Comparison of ENCODE assay signal across 35 cellular contexts in genomic region chr2:194725169-194725568, GRCh38.
"Had no signal": no experiment of that assay in that cellular context is flagged by ENCODE, and none has a peak within 500 bp of the region (broad histone marks: within the 10 kb centered on the region; RNA-seq: fewer than 3 reads in every experiment).

No MANE protein-coding gene starts in this region.

- H3K9me3 ChIP-seq: adrenal gland, body of pancreas, colonic mucosa, esophagus muscularis mucosa, gastroesophageal sphincter had no signal

- H3K4me3 Mint-ChIP-seq: activated B cell treated with CpG ODN at 0.5 μM for 24 hours; activated CD4-positive, alpha-beta memory T cell treated with anti-CD3 and anti-CD28 coated beads for 36 hours; activated CD4-positive, alpha-beta T cell treated with anti-CD3 and anti-CD28 coated beads for 36 hours; activated CD4-positive, alpha-beta T cell treated with anti-CD3 and anti-CD28 coated beads, Interleukin-2, amount 10 ng/mL, durations not matched to agents 24 days and 14 days; activated CD8-positive, alpha-beta memory T cell treated with anti-CD3 and anti-CD28 coated beads, Interleukin-2, amount 10 ng/mL, durations not matched to agents 7 days and 5 days; activated CD8-positive, alpha-beta T cell treated with anti-CD3 and anti-CD28 coated beads, Interleukin-2, amount 10 ng/mL, durations not matched to agents 7 days and 5 days; activated naive CD4-positive, alpha-beta T cell treated with anti-CD3 and anti-CD28 coated beads for 36 hours; activated naive CD4-positive, alpha-beta T cell treated with anti-CD3 and anti-CD28 coated beads, Interleukin-2, amount 50 U/mL, for 24 hours; activated naive CD8-positive, alpha-beta T cell treated with anti-CD3 and anti-CD28 coated beads for 36 hours; activated naive CD8-positive, alpha-beta T cell treated with anti-CD3 and anti-CD28 coated beads, Interleukin-2, amount 50 U/mL, for 24 hours; activated T-helper 1 cell treated with anti-CD3 and anti-CD28 coated beads, Interleukin-12 subunit alpha, Interleukin-12 subunit beta, Interleukin-2, Interleukin-4 antibody, amounts not matched to agents 30 ng/mL and 10 ng/mL and 1 ng/mL, durations not matched to agents 14 hours and 24 hours and 36 hours; T-cell; T-helper 1 cell treated with Interleukin-12 subunit alpha and Interleukin-12 subunit beta and Interleukin-4 antibody, amounts not matched to agents 30 μg/mL and 1 μg/mL, for 36 hours; T-helper 2 cell treated with Interferon-gamma antibody and Interleukin-4, amounts not matched to agents 5 μg/mL and 100 μg/mL, for 36 hours had no signal

- H3K36me3 Mint-ChIP-seq: activated CD4-positive, alpha-beta memory T cell treated with anti-CD3 and anti-CD28 coated beads for 36 hours; activated CD8-positive, alpha-beta memory T cell treated with anti-CD3 and anti-CD28 coated beads, Interleukin-2, amount 10 ng/mL, durations not matched to agents 7 days and 5 days; activated naive CD4-positive, alpha-beta T cell treated with anti-CD3 and anti-CD28 coated beads, Interleukin-2, amount 50 U/mL, for 24 hours; activated naive CD8-positive, alpha-beta T cell treated with anti-CD3 and anti-CD28 coated beads for 36 hours; T-cell had no signal

- H3K27me3 ChIP-seq: adrenal gland, body of pancreas, cardiac muscle cell, colonic mucosa, esophagus muscularis mucosa, gastroesophageal sphincter, heart right ventricle had no signal

- H3K9me3 Mint-ChIP-seq: activated B cell treated with CpG ODN at 0.5 μM for 24 hours; activated CD4-positive, alpha-beta memory T cell treated with anti-CD3 and anti-CD28 coated beads for 36 hours; activated CD4-positive, alpha-beta T cell treated with anti-CD3 and anti-CD28 coated beads, Interleukin-2, amount 10 ng/mL, durations not matched to agents 24 days and 14 days; activated naive CD4-positive, alpha-beta T cell treated with anti-CD3 and anti-CD28 coated beads for 36 hours; activated naive CD4-positive, alpha-beta T cell treated with anti-CD3 and anti-CD28 coated beads, Interleukin-2, amount 50 U/mL, for 24 hours; activated naive CD8-positive, alpha-beta T cell treated with anti-CD3 and anti-CD28 coated beads for 36 hours; activated naive CD8-positive, alpha-beta T cell treated with anti-CD3 and anti-CD28 coated beads, Interleukin-2, amount 50 U/mL, for 24 hours; activated T-helper 1 cell treated with anti-CD3 and anti-CD28 coated beads, Interleukin-12 subunit alpha, Interleukin-12 subunit beta, Interleukin-2, Interleukin-4 antibody, amounts not matched to agents 30 ng/mL and 10 ng/mL and 1 ng/mL, durations not matched to agents 14 hours and 24 hours and 36 hours; activated T-helper 2 cell treated with anti-CD3 and anti-CD28 coated beads, Interferon-gamma antibody, Interleukin-2, Interleukin-4, amounts not matched to agents 10 μg/mL and 5 μg/mL and 100 μg/mL, durations not matched to agents 14 hours and 24 hours and 36 hours; T-cell; T-helper 1 cell treated with Interleukin-12 subunit alpha and Interleukin-12 subunit beta and Interleukin-4 antibody, amounts not matched to agents 30 μg/mL and 1 μg/mL, for 36 hours; T-helper 2 cell treated with Interferon-gamma antibody and Interleukin-4, amounts not matched to agents 5 μg/mL and 100 μg/mL, for 36 hours had no signal

- H3K36me3 ChIP-seq: adrenal gland, cardiac muscle cell, colonic mucosa, esophagus muscularis mucosa, gastroesophageal sphincter, heart right ventricle, WERI-Rb-1 had no signal

- DNase-seq: activated B cell treated with CpG ODN at 0.5 μM for 24 hours; activated CD4-positive, alpha-beta memory T cell treated with anti-CD3 and anti-CD28 coated beads for 36 hours; activated CD4-positive, alpha-beta T cell treated with anti-CD3 and anti-CD28 coated beads for 36 hours; activated CD4-positive, alpha-beta T cell treated with anti-CD3 and anti-CD28 coated beads, Interleukin-2, amount 10 ng/mL, durations not matched to agents 24 days and 14 days; activated CD8-positive, alpha-beta memory T cell treated with anti-CD3 and anti-CD28 coated beads, Interleukin-2, amount 10 ng/mL, durations not matched to agents 7 days and 5 days; activated CD8-positive, alpha-beta memory T cell treated with anti-CD3 and anti-CD28 coated beads, Interleukin-2, amount 50 U/mL, for 4 hours; activated CD8-positive, alpha-beta T cell treated with anti-CD3 and anti-CD28 coated beads, Interleukin-2, amount 10 ng/mL, durations not matched to agents 7 days and 5 days; activated effector memory CD4-positive, alpha-beta T cell treated with anti-CD3 and anti-CD28 coated beads, Interleukin-2, amount 50 U/mL, for 16 hours; activated naive CD4-positive, alpha-beta T cell treated with anti-CD3 and anti-CD28 coated beads for 36 hours; activated naive CD8-positive, alpha-beta T cell treated with anti-CD3 and anti-CD28 coated beads for 36 hours; activated naive CD8-positive, alpha-beta T cell treated with anti-CD3 and anti-CD28 coated beads, Interleukin-2, amount 50 U/mL, for 24 hours; activated T-cell treated with anti-CD3 and anti-CD28 coated beads, Interleukin-2, amount 50 U/mL, for 1 hour; activated T-cell treated with anti-CD3 and anti-CD28 coated beads, Interleukin-2, amount 50 U/mL, for 48 hours; adrenal gland; amygdala; aorta; body of pancreas; central memory CD4-positive, alpha-beta T cell; cerebellar nuclear complex; colonic mucosa; effector CD8-positive, alpha-beta T cell; foreskin melanocyte; heart right ventricle; T-cell; T1000; WERI-Rb-1 had no signal

- H3K27ac Mint-ChIP-seq: activated B cell treated with CpG ODN at 0.5 μM for 24 hours; activated CD4-positive, alpha-beta memory T cell treated with anti-CD3 and anti-CD28 coated beads for 36 hours; activated CD4-positive, alpha-beta T cell treated with anti-CD3 and anti-CD28 coated beads for 36 hours; activated CD4-positive, alpha-beta T cell treated with anti-CD3 and anti-CD28 coated beads, Interleukin-2, amount 10 ng/mL, durations not matched to agents 24 days and 14 days; activated CD8-positive, alpha-beta memory T cell treated with anti-CD3 and anti-CD28 coated beads, Interleukin-2, amount 10 ng/mL, durations not matched to agents 7 days and 5 days; activated CD8-positive, alpha-beta T cell treated with anti-CD3 and anti-CD28 coated beads, Interleukin-2, amount 10 ng/mL, durations not matched to agents 7 days and 5 days; activated naive CD4-positive, alpha-beta T cell treated with anti-CD3 and anti-CD28 coated beads for 36 hours; activated naive CD4-positive, alpha-beta T cell treated with anti-CD3 and anti-CD28 coated beads, Interleukin-2, amount 50 U/mL, for 24 hours; activated naive CD8-positive, alpha-beta T cell treated with anti-CD3 and anti-CD28 coated beads for 36 hours; activated naive CD8-positive, alpha-beta T cell treated with anti-CD3 and anti-CD28 coated beads, Interleukin-2, amount 50 U/mL, for 24 hours; activated T-helper 1 cell treated with anti-CD3 and anti-CD28 coated beads, Interleukin-12 subunit alpha, Interleukin-12 subunit beta, Interleukin-2, Interleukin-4 antibody, amounts not matched to agents 30 ng/mL and 10 ng/mL and 1 ng/mL, durations not matched to agents 14 hours and 24 hours and 36 hours; activated T-helper 2 cell treated with anti-CD3 and anti-CD28 coated beads, Interferon-gamma antibody, Interleukin-2, Interleukin-4, amounts not matched to agents 10 μg/mL and 5 μg/mL and 100 μg/mL, durations not matched to agents 14 hours and 24 hours and 36 hours; T-cell; T-helper 1 cell treated with Interleukin-12 subunit alpha and Interleukin-12 subunit beta and Interleukin-4 antibody, amounts not matched to agents 30 μg/mL and 1 μg/mL, for 36 hours; T-helper 2 cell treated with Interferon-gamma antibody and Interleukin-4, amounts not matched to agents 5 μg/mL and 100 μg/mL, for 36 hours had no signal

- H3K4me1 Mint-ChIP-seq: activated B cell treated with CpG ODN at 0.5 μM for 24 hours; activated CD4-positive, alpha-beta T cell treated with anti-CD3 and anti-CD28 coated beads for 36 hours; activated CD4-positive, alpha-beta T cell treated with anti-CD3 and anti-CD28 coated beads, Interleukin-2, amount 10 ng/mL, durations not matched to agents 24 days and 14 days; activated CD8-positive, alpha-beta memory T cell treated with anti-CD3 and anti-CD28 coated beads, Interleukin-2, amount 10 ng/mL, durations not matched to agents 7 days and 5 days; activated naive CD4-positive, alpha-beta T cell treated with anti-CD3 and anti-CD28 coated beads, Interleukin-2, amount 50 U/mL, for 24 hours; activated naive CD8-positive, alpha-beta T cell treated with anti-CD3 and anti-CD28 coated beads for 36 hours; activated naive CD8-positive, alpha-beta T cell treated with anti-CD3 and anti-CD28 coated beads, Interleukin-2, amount 50 U/mL, for 24 hours; T-cell had no signal

- H3K4me1 ChIP-seq: body of pancreas, colonic mucosa, esophagus muscularis mucosa, gastroesophageal sphincter, heart right ventricle had no signal

- H3K4me3 ChIP-seq: adrenal gland, body of pancreas, cardiac muscle cell, colonic mucosa, esophagus muscularis mucosa, gastroesophageal sphincter, heart right ventricle had no signal

- ATAC-seq: activated CD4-positive, alpha-beta T cell treated with anti-CD3 and anti-CD28 coated beads for 36 hours; activated CD4-positive, CD25-positive, alpha-beta regulatory T cell treated with anti-CD3 and anti-CD28 coated beads, Interleukin-2, amount 50 U/mL, for 24 hours; activated CD8-positive, alpha-beta memory T cell treated with anti-CD3 and anti-CD28 coated beads, Interleukin-2, amount 10 ng/mL, durations not matched to agents 7 days and 5 days; activated CD8-positive, alpha-beta T cell treated with anti-CD3 and anti-CD28 coated beads, Interleukin-2, amount 10 ng/mL, durations not matched to agents 7 days and 5 days; activated naive CD8-positive, alpha-beta T cell treated with anti-CD3 and anti-CD28 coated beads, Interleukin-2, amount 50 U/mL, for 24 hours; body of pancreas; gastroesophageal sphincter; heart right ventricle; T-cell had no signal

- H3K27ac ChIP-seq: adrenal gland, body of pancreas, cardiac muscle cell, colonic mucosa, esophagus muscularis mucosa, gastroesophageal sphincter, heart right ventricle, WERI-Rb-1 had no signal

- H3K27me3 Mint-ChIP-seq: activated B cell treated with CpG ODN at 0.5 μM for 24 hours; activated CD4-positive, alpha-beta memory T cell treated with anti-CD3 and anti-CD28 coated beads for 36 hours; activated CD4-positive, alpha-beta T cell treated with anti-CD3 and anti-CD28 coated beads for 36 hours; activated CD4-positive, alpha-beta T cell treated with anti-CD3 and anti-CD28 coated beads, Interleukin-2, amount 10 ng/mL, durations not matched to agents 24 days and 14 days; activated CD8-positive, alpha-beta memory T cell treated with anti-CD3 and anti-CD28 coated beads, Interleukin-2, amount 10 ng/mL, durations not matched to agents 7 days and 5 days; activated naive CD8-positive, alpha-beta T cell treated with anti-CD3 and anti-CD28 coated beads for 36 hours; activated naive CD8-positive, alpha-beta T cell treated with anti-CD3 and anti-CD28 coated beads, Interleukin-2, amount 50 U/mL, for 24 hours; T-cell had no signal
